Comparison of ENCODE assay signal across 22 cellular contexts in genomic region chr1:240804475-240804874, GRCh38.
DNase-seq lines count a peak whose midpoint lies in the region; ATAC-seq and TF ChIP-seq lines count a peak whose summit lies in the region.
"Had no signal": no experiment of that assay in that cellular context is flagged by ENCODE, and none has a peak within 500 bp of the region (broad histone marks: within the 10 kb centered on the region; RNA-seq: fewer than 3 reads in every experiment).

No MANE protein-coding gene starts in this region.

- no peak overlapping the region for H3K9ac ChIP-seq in GM23248
- H3K9ac ChIP-seq in skeletal muscle satellite cell (ENCODE audit: low read depth, low read length), result peak overlapping the region; percentile 10
- no peak overlapping the region for H3K9ac ChIP-seq in neural progenitor cell
- H3K9ac ChIP-seq: BLaER1 treated with 17β-estradiol and CSF1 and Interleukin-3, amounts not matched to agents 10 nM and 100 nM; KMS-11 had no signal

- no peak overlapping the region for H3K4me3 Mint-ChIP-seq in neural progenitor cell
- H3K4me3 Mint-ChIP-seq: activated CD8-positive, alpha-beta T cell treated with anti-CD3 and anti-CD28 coated beads for 36 hours had no signal

- H3K27ac ChIP-seq in GM23248 (peak overlapping the region; percentile 19), neural progenitor cell (no peak overlapping the region)
- H3K27ac ChIP-seq: ascending aorta; BLaER1 treated with 17β-estradiol and CSF1 and Interleukin-3, amounts not matched to agents 10 nM and 100 nM; KMS-11; lower lobe of right lung; right atrium auricular region; upper lobe of right lung had no signal

- H4K20me1 ChIP-seq in GM23248 (ENCODE audit: insufficient read depth), result no peaks in the 10 kb centered on the region
- H4K20me1 ChIP-seq in neural progenitor cell (ENCODE audit: low read depth), result no peaks in the 10 kb centered on the region
- H4K20me1 ChIP-seq: BLaER1 treated with 17β-estradiol and CSF1 and Interleukin-3, amounts not matched to agents 10 nM and 100 nM had no signal

- H3K4me3 ChIP-seq in GM23248 (no peak overlapping the region), skeletal muscle satellite cell (ENCODE audit: low read length) (no peak overlapping the region), neural progenitor cell (no peak overlapping the region)
- H3K4me3 ChIP-seq: ascending aorta; BLaER1 treated with 17β-estradiol and CSF1 and Interleukin-3, amounts not matched to agents 10 nM and 100 nM; lower lobe of right lung; right atrium auricular region; upper lobe of right lung had no signal

- H3K4me1 Mint-ChIP-seq in neural progenitor cell, result no peaks in the 10 kb centered on the region

- ATAC-seq in GM21723 (IDR thresholded peaks at IDR 0.05; ENCODE audit: unreplicated experiment) (no peak), GM21360 (IDR thresholded peaks at IDR 0.05; ENCODE audit: unreplicated experiment) (no peak)
- ATAC-seq: activated CD8-positive, alpha-beta T cell treated with anti-CD3 and anti-CD28 coated beads for 36 hours; lower lobe of right lung; upper lobe of right lung had no signal

- no peak for TF ChIP-seq CTCF in neural progenitor cell (IDR thresholded peaks at IDR 0.05)

- no peaks in the 10 kb centered on the region for H3K9me2 ChIP-seq in GM23248 (ENCODE audit: insufficient read depth)

- H3K4me2 ChIP-seq in GM23248 (ENCODE audit: unreplicated experiment) (peak overlapping the region; percentile 60), skeletal muscle satellite cell (ENCODE audit: low read length) (no peak overlapping the region), neural progenitor cell (no peak overlapping the region)
- H3K4me2 ChIP-seq: BLaER1 treated with 17β-estradiol and CSF1 and Interleukin-3, amounts not matched to agents 10 nM and 100 nM; KMS-11 had no signal

- H3K36me3 Mint-ChIP-seq in neural progenitor cell, result no peaks in the 10 kb centered on the region

- no peaks in the 10 kb centered on the region for H3K27me3 Mint-ChIP-seq in neural progenitor cell (ENCODE audit: insufficient read depth, low read depth)

- DNase-seq in GM23248 (peak; percentile 44), amniotic stem cell (lab: John Stamatoyannopoulos, UW) (peak; percentile 10), fibroblast of peridontal ligament (ENCODE audit: extremely low read depth) (peak; percentile 35), activated gamma-delta T cell treated with Interleukin-2 at 50 U/mL for 16 hours (no peak), neural progenitor cell (ENCODE audit: low spot score) (no peak)
- DNase-seq: activated CD8-positive, alpha-beta T cell treated with anti-CD3 and anti-CD28 coated beads for 36 hours; activated naive CD4-positive, alpha-beta T cell; activated T-cell treated with anti-CD3 and anti-CD28 coated beads, Interleukin-2, amount 50 U/mL, for 1 hour; foreskin fibroblast; hypothalamus; kidney; lower lobe of right lung; NCI-H187 treated with DMSO at 0.1 percent for 48 hours; T1000; upper lobe of right lung had no signal

- peaks cover 30% of the 10 kb centered on the region for H3F3A ChIP-seq in GM23248 (ENCODE audit: insufficient read depth)
- no peaks in the 10 kb centered on the region for H3F3A ChIP-seq in neural progenitor cell (ENCODE audit: low read depth)

- WGBS in GM23248 (ENCODE audit: low coverage in 1 of 2, low lambda C conversion rate in 2 of 2, missing lambda C conversion rate in 2 of 2), 2 experiments, result 11% methylated on average over 2 of the region's 2 CpGs

- H2AFZ ChIP-seq in GM23248 (peak overlapping the region; percentile 26), neural progenitor cell (replicated peaks) (no peak overlapping the region)

- H3K36me3 ChIP-seq in GM23248 (ENCODE audit: low read depth) (no peaks in the 10 kb centered on the region), skeletal muscle satellite cell (ENCODE audit: insufficient read depth, low read length) (no peaks in the 10 kb centered on the region), neural progenitor cell (no peaks in the 10 kb centered on the region)
- H3K36me3 ChIP-seq: ascending aorta; BLaER1 treated with 17β-estradiol and CSF1 and Interleukin-3, amounts not matched to agents 10 nM and 100 nM; lower lobe of right lung; right atrium auricular region; upper lobe of right lung had no signal

- H3K27ac Mint-ChIP-seq in neural progenitor cell, result no peak overlapping the region
- H3K27ac Mint-ChIP-seq: activated CD8-positive, alpha-beta T cell treated with anti-CD3 and anti-CD28 coated beads for 36 hours had no signal

- H3K27me3 ChIP-seq in GM23248 (replicated peaks; ENCODE audit: insufficient read depth) (no peaks in the 10 kb centered on the region), skeletal muscle satellite cell (ENCODE audit: control insufficient read depth, insufficient read depth, low read length) (no peaks in the 10 kb centered on the region), neural progenitor cell (no peaks in the 10 kb centered on the region)
- H3K27me3 ChIP-seq: ascending aorta; BLaER1 treated with 17β-estradiol and CSF1 and Interleukin-3, amounts not matched to agents 10 nM and 100 nM; right atrium auricular region; upper lobe of right lung had no signal

- no peaks in the 10 kb centered on the region for H3K9me3 ChIP-seq in GM23248 (ENCODE audit: low read depth)
- no peaks in the 10 kb centered on the region for H3K9me3 ChIP-seq in skeletal muscle satellite cell (replicated peaks; ENCODE audit: low read length)
- H3K9me3 ChIP-seq in neural progenitor cell (ENCODE audit: low read depth), result no peaks in the 10 kb centered on the region
- H3K9me3 ChIP-seq: ascending aorta; BLaER1 treated with 17β-estradiol and CSF1 and Interleukin-3, amounts not matched to agents 10 nM and 100 nM; lower lobe of right lung; right atrium auricular region; upper lobe of right lung had no signal

- in situ Hi-C loops in GM23248 (cut with MboI), result no loop called here

- peaks cover 54% of the 10 kb centered on the region for H3K4me1 ChIP-seq in GM23248 (ENCODE audit: insufficient read depth)
- H3K4me1 ChIP-seq in skeletal muscle satellite cell (ENCODE audit: control insufficient read depth, insufficient read depth, low read length), result peaks cover 35% of the 10 kb centered on the region
- H3K4me1 ChIP-seq in neural progenitor cell, result no peaks in the 10 kb centered on the region
- H3K4me1 ChIP-seq: ascending aorta; BLaER1 treated with 17β-estradiol and CSF1 and Interleukin-3, amounts not matched to agents 10 nM and 100 nM; lower lobe of right lung; right atrium auricular region; upper lobe of right lung had no signal

- H3K79me2 ChIP-seq in GM23248 (ENCODE audit: insufficient read depth) (no peaks in the 10 kb centered on the region), neural progenitor cell (ENCODE audit: low read depth) (no peaks in the 10 kb centered on the region)

- no peaks in the 10 kb centered on the region for H3K9me3 Mint-ChIP-seq in neural progenitor cell
- H3K9me3 Mint-ChIP-seq: activated CD8-positive, alpha-beta T cell treated with anti-CD3 and anti-CD28 coated beads for 36 hours had no signal

Comparison
In these comparisons a context has a peak if more than half of its experiments do, and no peak if none do; other contexts are left out.
1. DNase-seq: peak in GM23248 (single experiment), amniotic stem cell (single experiment) and fibroblast of peridontal ligament (single experiment); none in activated gamma-delta T cell treated with Interleukin-2 at 50 U/mL for 16 hours (single experiment) and neural progenitor cell (single experiment).